ENCODE assay signal across 7 cellular contexts in genomic region chrX:13742397-13743176, GRCh38. TPM values are rescaled to one million over a fixed set of nuclear protein-coding genes. Genes with fewer than 3 reads are reported as not detected.
A peak's percentile ranks its signal among the peaks of the same experiment; 100 is the strongest.
DNase-seq lines count a peak whose midpoint lies in the region; ATAC-seq lines count a peak whose summit lies in the region.

No MANE protein-coding gene starts in this region.

- intact Hi-C loops in activated CD4-positive, alpha-beta T cell treated with anti-CD3 and anti-CD28 coated beads, Interleukin-2, amount 10 ng/mL, durations not matched to agents 24 days and 14 days (cut with micrococcal nuclease): loop anchor here (2.0 kb wide), 1 partner anchor 90 kb away; the partner anchor contains the start of gene TCEANC

- no peak overlapping the region for H4K91ac ChIP-seq in mesenchymal stem cell (ENCODE audit: low read length)

- no peak overlapping the region for H3K4me2 ChIP-seq in mesenchymal stem cell (ENCODE audit: low read length, poor library complexity, severe bottlenecking)

- H3K27me3 ChIP-seq in mesenchymal stem cell (ENCODE audit: control insufficient read depth in 1 of 2, insufficient read depth in 1 of 2, low read length in 2 of 2): peaks cover 0 to 4% of the 10 kb centered on the region in 2 experiments

- H3K4me1 Mint-ChIP-seq in activated CD4-positive, alpha-beta T cell treated with anti-CD3 and anti-CD28 coated beads, Interleukin-2, amount 10 ng/mL, durations not matched to agents 24 days and 14 days: peaks cover 17% of the 10 kb centered on the region

- H3K36me3 Mint-ChIP-seq in activated CD4-positive, alpha-beta T cell treated with anti-CD3 and anti-CD28 coated beads, Interleukin-2, amount 10 ng/mL, durations not matched to agents 24 days and 14 days (ENCODE audit: low read depth): peaks cover 28% of the 10 kb centered on the region

- H4K8ac ChIP-seq in mesenchymal stem cell (ENCODE audit: low read length): no peak overlapping the region

- ATAC-seq in GM19395 (IDR thresholded peaks at IDR 0.05; ENCODE audit: unreplicated experiment) (peak; percentile 93), HG03095 (IDR thresholded peaks at IDR 0.05; ENCODE audit: unreplicated experiment) (peak; percentile 85)

- no peak overlapping the region for H2BK12ac ChIP-seq in mesenchymal stem cell (ENCODE audit: low read length in 2 of 2)

- no peak overlapping the region for H2BK15ac ChIP-seq in mesenchymal stem cell (ENCODE audit: low read depth, poor library complexity, severe bottlenecking)

- H3K27ac Mint-ChIP-seq in activated CD4-positive, alpha-beta T cell treated with anti-CD3 and anti-CD28 coated beads, Interleukin-2, amount 10 ng/mL, durations not matched to agents 24 days and 14 days: peak overlapping the region; percentile 77

- no peaks in the 10 kb centered on the region for H3K27me3 Mint-ChIP-seq in activated CD4-positive, alpha-beta T cell treated with anti-CD3 and anti-CD28 coated beads, Interleukin-2, amount 10 ng/mL, durations not matched to agents 24 days and 14 days

- no peak overlapping the region for H2BK120ac ChIP-seq in mesenchymal stem cell (ENCODE audit: low read depth, low read length)

- no peak overlapping the region for H3K23ac ChIP-seq in mesenchymal stem cell (ENCODE audit: low read length in 2 of 2)

- H2AK5ac ChIP-seq in mesenchymal stem cell (ENCODE audit: low read length, severe bottlenecking): no peak overlapping the region

- no peak overlapping the region for H2BK5ac ChIP-seq in mesenchymal stem cell (ENCODE audit: low read depth, low read length, poor library complexity, severe bottlenecking)

- H2AFZ ChIP-seq in mesenchymal stem cell (ENCODE audit: low read depth, low read length): no peak overlapping the region

- no peak overlapping the region for H3K9ac ChIP-seq in mesenchymal stem cell (ENCODE audit: low read length)

- no peak overlapping the region for H3K18ac ChIP-seq in mesenchymal stem cell (ENCODE audit: low read depth in 1 of 2, low read length in 2 of 2)

- no peaks in the 10 kb centered on the region for H3K9me3 Mint-ChIP-seq in activated CD4-positive, alpha-beta T cell treated with anti-CD3 and anti-CD28 coated beads, Interleukin-2, amount 10 ng/mL, durations not matched to agents 24 days and 14 days

- no peak overlapping the region for H3K4me3 ChIP-seq in mesenchymal stem cell (ENCODE audit: insufficient read depth in 1 of 2, low read depth in 1 of 2, low read length in 2 of 2)

- H3K36me3 ChIP-seq in mesenchymal stem cell (ENCODE audit: control insufficient read depth in 1 of 2, insufficient read depth in 2 of 2, low read depth in 1 of 2, low read length in 2 of 2): peaks cover 0 to 53% of the 10 kb centered on the region in 2 experiments

- peak; percentile 73 for DNase-seq in activated CD4-positive, alpha-beta T cell treated with anti-CD3 and anti-CD28 coated beads, Interleukin-2, amount 10 ng/mL, durations not matched to agents 24 days and 14 days
- DNase-seq in mesenchymal stem cell (peak; percentile 51), substantia nigra (lab: John Stamatoyannopoulos, UW) (no peak), NCI-H2107 (lab: John Stamatoyannopoulos, UW) (no peak), NCI-H187 (lab: John Stamatoyannopoulos, UW) (no peak)

- no peak overlapping the region for H3K4ac ChIP-seq in mesenchymal stem cell (ENCODE audit: low read depth in 1 of 2, low read length in 2 of 2)

- 93% methylated on average over 11 of the region's 13 CpGs for WGBS in mesenchymal stem cell

- H3K4me1 ChIP-seq in mesenchymal stem cell (ENCODE audit: control insufficient read depth, insufficient read depth, low read depth, low read length): no peaks in the 10 kb centered on the region

- no peak overlapping the region for H3K14ac ChIP-seq in mesenchymal stem cell (ENCODE audit: low read length in 2 of 2)

- H3K27ac ChIP-seq in mesenchymal stem cell (ENCODE audit: low read length, poor library complexity, severe bottlenecking): no peak overlapping the region
- H3K27ac ChIP-seq in substantia nigra (ENCODE audit: low read depth, low read length, poor library complexity, severe bottlenecking): no peak overlapping the region

- H3K9me3 ChIP-seq in mesenchymal stem cell (ENCODE audit: control insufficient read depth, low read length): no peaks in the 10 kb centered on the region

- H3K79me1 ChIP-seq in mesenchymal stem cell (replicated peaks; ENCODE audit: low read length, poor library complexity, severe bottlenecking): no peaks in the 10 kb centered on the region

- peak overlapping the region; percentile 49 for H3K4me3 Mint-ChIP-seq in activated CD4-positive, alpha-beta T cell treated with anti-CD3 and anti-CD28 coated beads, Interleukin-2, amount 10 ng/mL, durations not matched to agents 24 days and 14 days

RNA-seq across cellular contexts. Expression of gene OFD1, which starts 8.0 kb away (rescaled TPM):
- 18.3 and 19.3 TPM in 2 replicates for total RNA-seq in activated CD4-positive, alpha-beta T cell treated with anti-CD3 and anti-CD28 coated beads, Interleukin-2, amount 10 ng/mL, durations not matched to agents 24 days and 14 days
- 9.2 TPM for polyA plus RNA-seq in mesenchymal stem cell (2013, experiment 1 of 2)
- polyA plus RNA-seq in mesenchymal stem cell (2013, experiment 2 of 2): 7.8 TPM

RNA-seq across cellular contexts. Expression of gene TRAPPC2, which starts 8.2 kb away (rescaled TPM):
- 13.6 and 15.4 TPM in 2 replicates for total RNA-seq in activated CD4-positive, alpha-beta T cell treated with anti-CD3 and anti-CD28 coated beads, Interleukin-2, amount 10 ng/mL, durations not matched to agents 24 days and 14 days
- polyA plus RNA-seq in mesenchymal stem cell (2013, experiment 1 of 2): 6.8 TPM
- polyA plus RNA-seq in mesenchymal stem cell (2013, experiment 2 of 2): 8.0 TPM

RNA-seq across cellular contexts. Expression of gene RAB9A, which starts 53.7 kb away (rescaled TPM):
- total RNA-seq in activated CD4-positive, alpha-beta T cell treated with anti-CD3 and anti-CD28 coated beads, Interleukin-2, amount 10 ng/mL, durations not matched to agents 24 days and 14 days: 9.2 and 10.8 TPM in 2 replicates
- polyA plus RNA-seq in mesenchymal stem cell (2013, experiment 1 of 2): 23.9 TPM
- 25.8 TPM for polyA plus RNA-seq in mesenchymal stem cell (2013, experiment 2 of 2)

Comparison
In these comparisons a context has a peak if more than half of its experiments do, and no peak if none do; other contexts are left out.
1. DNase-seq: peak in activated CD4-positive, alpha-beta T cell treated with anti-CD3 and anti-CD28 coated beads, Interleukin-2, amount 10 ng/mL, durations not matched to agents 24 days and 14 days (single experiment) and mesenchymal stem cell (single experiment); none in substantia nigra (0 of 49), NCI-H2107 (single experiment) and NCI-H187 (0 of 2).